In the genomic region with DNA sequence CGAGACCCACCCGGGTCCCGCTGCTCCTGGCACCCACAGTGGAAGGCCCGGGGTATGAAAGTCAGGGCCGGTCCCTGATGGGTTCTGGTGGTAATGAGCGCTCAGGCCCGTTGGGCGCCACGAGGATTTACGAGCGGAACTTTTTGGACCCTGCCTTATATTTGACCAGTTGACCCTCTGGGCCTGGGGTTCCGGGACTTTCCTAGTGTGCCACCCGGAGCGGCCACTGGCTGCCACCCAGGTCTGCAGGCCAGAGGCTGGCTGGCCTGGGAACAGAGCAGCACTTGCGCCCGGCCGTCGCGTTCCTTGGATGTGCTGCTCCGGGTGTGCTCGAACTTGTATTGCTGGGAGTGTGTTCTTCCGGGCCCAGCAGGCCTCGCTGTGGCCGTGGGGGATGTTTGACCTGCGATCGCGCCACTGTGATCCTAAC, we compare ENCODE assay signal across 1 cellular context.
TF ChIP-seq lines count a peak whose summit lies in the region.

No MANE protein-coding gene starts in this region.

TF ChIP-seq in HepG2, 621 proteins besides CTCF, POLR2A, EP300 and RAD21 (continued from another document and continues in another):
- TF ChIP-seq, protein P1, sequence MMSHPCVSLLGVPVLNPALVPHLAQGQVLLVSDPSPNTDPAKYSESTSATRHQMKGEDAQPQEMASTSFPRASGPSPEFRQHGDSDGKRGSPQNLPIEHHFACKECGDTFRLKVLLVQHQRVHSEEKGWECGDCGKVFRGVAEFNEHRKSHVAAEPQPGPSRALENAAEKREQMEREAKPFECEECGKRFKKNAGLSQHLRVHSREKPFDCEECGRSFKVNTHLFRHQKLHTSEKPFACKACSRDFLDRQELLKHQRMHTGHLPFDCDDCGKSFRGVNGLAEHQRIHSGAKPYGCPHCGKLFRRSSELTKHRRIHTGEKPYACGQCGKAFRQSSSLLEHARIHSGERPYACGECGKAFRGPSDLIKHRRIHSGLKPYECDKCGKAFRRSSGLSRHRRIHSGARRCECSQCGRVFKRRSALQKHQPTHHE (CRISPR knock-in tag; IDR thresholded peaks at IDR 0.05; ENCODE audit: borderline replicate concordance), result no peak
- TF ChIP-seq, protein P2, sequence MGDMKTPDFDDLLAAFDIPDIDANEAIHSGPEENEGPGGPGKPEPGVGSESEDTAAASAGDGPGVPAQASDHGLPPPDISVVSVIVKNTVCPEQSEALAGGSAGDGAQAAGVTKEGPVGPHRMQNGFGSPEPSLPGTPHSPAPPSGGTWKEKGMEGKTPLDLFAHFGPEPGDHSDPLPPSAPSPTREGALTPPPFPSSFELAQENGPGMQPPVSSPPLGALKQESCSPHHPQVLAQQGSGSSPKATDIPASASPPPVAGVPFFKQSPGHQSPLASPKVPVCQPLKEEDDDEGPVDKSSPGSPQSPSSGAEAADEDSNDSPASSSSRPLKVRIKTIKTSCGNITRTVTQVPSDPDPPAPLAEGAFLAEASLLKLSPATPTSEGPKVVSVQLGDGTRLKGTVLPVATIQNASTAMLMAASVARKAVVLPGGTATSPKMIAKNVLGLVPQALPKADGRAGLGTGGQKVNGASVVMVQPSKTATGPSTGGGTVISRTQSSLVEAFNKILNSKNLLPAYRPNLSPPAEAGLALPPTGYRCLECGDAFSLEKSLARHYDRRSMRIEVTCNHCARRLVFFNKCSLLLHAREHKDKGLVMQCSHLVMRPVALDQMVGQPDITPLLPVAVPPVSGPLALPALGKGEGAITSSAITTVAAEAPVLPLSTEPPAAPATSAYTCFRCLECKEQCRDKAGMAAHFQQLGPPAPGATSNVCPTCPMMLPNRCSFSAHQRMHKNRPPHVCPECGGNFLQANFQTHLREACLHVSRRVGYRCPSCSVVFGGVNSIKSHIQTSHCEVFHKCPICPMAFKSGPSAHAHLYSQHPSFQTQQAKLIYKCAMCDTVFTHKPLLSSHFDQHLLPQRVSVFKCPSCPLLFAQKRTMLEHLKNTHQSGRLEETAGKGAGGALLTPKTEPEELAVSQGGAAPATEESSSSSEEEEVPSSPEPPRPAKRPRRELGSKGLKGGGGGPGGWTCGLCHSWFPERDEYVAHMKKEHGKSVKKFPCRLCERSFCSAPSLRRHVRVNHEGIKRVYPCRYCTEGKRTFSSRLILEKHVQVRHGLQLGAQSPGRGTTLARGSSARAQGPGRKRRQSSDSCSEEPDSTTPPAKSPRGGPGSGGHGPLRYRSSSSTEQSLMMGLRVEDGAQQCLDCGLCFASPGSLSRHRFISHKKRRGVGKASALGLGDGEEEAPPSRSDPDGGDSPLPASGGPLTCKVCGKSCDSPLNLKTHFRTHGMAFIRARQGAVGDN (CRISPR knock-in tag; IDR thresholded peaks at IDR 0.05), result peak; percentile 54
- TF ChIP-seq ZNF382 (CRISPR knock-in tag; IDR thresholded peaks at IDR 0.05; ENCODE audit: borderline replicate concordance) (no peak), REXO4 (CRISPR knock-in tag; IDR thresholded peaks at IDR 0.05; ENCODE audit: borderline replicate concordance) (no peak), ELF1 (CRISPR knock-in tag; IDR thresholded peaks at IDR 0.05) (0 out of 2 replicates have a peak, but pooled peaks have one; percentile 10), KMT2B (CRISPR knock-in tag; IDR thresholded peaks at IDR 0.05) (peak; percentile 40; the same call in 1 of the 2 replicates), YEATS4 (CRISPR knock-in tag; IDR thresholded peaks at IDR 0.05; ENCODE audit: borderline replicate concordance) (peak; percentile 43; the same call in 1 of the 2 replicates), ETV5 (CRISPR knock-in tag; IDR thresholded peaks at IDR 0.05; ENCODE audit: borderline replicate concordance) (0 out of 2 replicates have a peak, but pooled peaks have one; percentile 20), PTBP1 (IDR thresholded peaks at IDR 0.05; ENCODE audit: low read depth, low read length, poor library complexity, severe bottlenecking) (peak; percentile 20), HOXA3 (CRISPR knock-in tag; IDR thresholded peaks at IDR 0.05) (0 out of 2 replicates have a peak, but pooled peaks have one; percentile 9), GABPB1 (CRISPR knock-in tag; IDR thresholded peaks at IDR 0.05) (peak; percentile 38; the same call in 1 of the 2 replicates), ZNF746 (CRISPR knock-in tag; IDR thresholded peaks at IDR 0.05) (no peak), ZNF839 (CRISPR knock-in tag; IDR thresholded peaks at IDR 0.05; ENCODE audit: borderline replicate concordance) (no peak), ZNF256 (CRISPR knock-in tag; conservative IDR thresholded peaks at IDR 0.05) (0 out of 2 replicates have a peak, but pooled peaks have one; percentile 51), SOX6 (IDR thresholded peaks at IDR 0.05) (no peak), SOX6 (CRISPR knock-in tag; IDR thresholded peaks at IDR 0.05) (0 out of 2 replicates have a peak, but pooled peaks have one; percentile 11), KAT8 (CRISPR knock-in tag; IDR thresholded peaks at IDR 0.05) (peak; percentile 19; the same call in 1 of the 2 replicates), SMAD1 (CRISPR knock-in tag; IDR thresholded peaks at IDR 0.05; ENCODE audit: borderline replicate concordance, low read depth) (no peak), ZNF709 (CRISPR knock-in tag; IDR thresholded peaks at IDR 0.05) (no peak), ZNF790 (CRISPR knock-in tag; IDR thresholded peaks at IDR 0.05; ENCODE audit: borderline replicate concordance) (no peak), KMT2A (CRISPR knock-in tag; IDR thresholded peaks at IDR 0.05) (0 out of 2 replicates have a peak, but pooled peaks have one; percentile 25), ZNF749 (CRISPR knock-in tag; IDR thresholded peaks at IDR 0.05; ENCODE audit: borderline replicate concordance) (no peak), RFXAP (CRISPR knock-in tag; IDR thresholded peaks at IDR 0.05; ENCODE audit: borderline replicate concordance) (peak; percentile 49; the same call in 1 of the 2 replicates), HNRNPLL (IDR thresholded peaks at IDR 0.05; ENCODE audit: low read depth, low read length, poor library complexity, severe bottlenecking) (peak; percentile 29), KDM2A (CRISPR knock-in tag; IDR thresholded peaks at IDR 0.05; ENCODE audit: borderline replicate concordance, low read depth) (peak; percentile 35; the same call in 1 of the 2 replicates), ZNF143 (CRISPR knock-in tag; IDR thresholded peaks at IDR 0.05) (peak; percentile 31; the same call in 1 of the 2 replicates)
- TF ChIP-seq, protein P3, sequence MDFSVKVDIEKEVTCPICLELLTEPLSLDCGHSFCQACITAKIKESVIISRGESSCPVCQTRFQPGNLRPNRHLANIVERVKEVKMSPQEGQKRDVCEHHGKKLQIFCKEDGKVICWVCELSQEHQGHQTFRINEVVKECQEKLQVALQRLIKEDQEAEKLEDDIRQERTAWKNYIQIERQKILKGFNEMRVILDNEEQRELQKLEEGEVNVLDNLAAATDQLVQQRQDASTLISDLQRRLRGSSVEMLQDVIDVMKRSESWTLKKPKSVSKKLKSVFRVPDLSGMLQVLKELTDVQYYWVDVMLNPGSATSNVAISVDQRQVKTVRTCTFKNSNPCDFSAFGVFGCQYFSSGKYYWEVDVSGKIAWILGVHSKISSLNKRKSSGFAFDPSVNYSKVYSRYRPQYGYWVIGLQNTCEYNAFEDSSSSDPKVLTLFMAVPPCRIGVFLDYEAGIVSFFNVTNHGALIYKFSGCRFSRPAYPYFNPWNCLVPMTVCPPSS (IDR thresholded peaks at IDR 0.05), result no peak
- TF ChIP-seq, protein P4, sequence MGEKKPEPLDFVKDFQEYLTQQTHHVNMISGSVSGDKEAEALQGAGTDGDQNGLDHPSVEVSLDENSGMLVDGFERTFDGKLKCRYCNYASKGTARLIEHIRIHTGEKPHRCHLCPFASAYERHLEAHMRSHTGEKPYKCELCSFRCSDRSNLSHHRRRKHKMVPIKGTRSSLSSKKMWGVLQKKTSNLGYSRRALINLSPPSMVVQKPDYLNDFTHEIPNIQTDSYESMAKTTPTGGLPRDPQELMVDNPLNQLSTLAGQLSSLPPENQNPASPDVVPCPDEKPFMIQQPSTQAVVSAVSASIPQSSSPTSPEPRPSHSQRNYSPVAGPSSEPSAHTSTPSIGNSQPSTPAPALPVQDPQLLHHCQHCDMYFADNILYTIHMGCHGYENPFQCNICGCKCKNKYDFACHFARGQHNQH (CRISPR knock-in tag; IDR thresholded peaks at IDR 0.05), result 0 out of 2 replicates have a peak, but pooled peaks have one; percentile 30
- TF ChIP-seq, protein P5, sequence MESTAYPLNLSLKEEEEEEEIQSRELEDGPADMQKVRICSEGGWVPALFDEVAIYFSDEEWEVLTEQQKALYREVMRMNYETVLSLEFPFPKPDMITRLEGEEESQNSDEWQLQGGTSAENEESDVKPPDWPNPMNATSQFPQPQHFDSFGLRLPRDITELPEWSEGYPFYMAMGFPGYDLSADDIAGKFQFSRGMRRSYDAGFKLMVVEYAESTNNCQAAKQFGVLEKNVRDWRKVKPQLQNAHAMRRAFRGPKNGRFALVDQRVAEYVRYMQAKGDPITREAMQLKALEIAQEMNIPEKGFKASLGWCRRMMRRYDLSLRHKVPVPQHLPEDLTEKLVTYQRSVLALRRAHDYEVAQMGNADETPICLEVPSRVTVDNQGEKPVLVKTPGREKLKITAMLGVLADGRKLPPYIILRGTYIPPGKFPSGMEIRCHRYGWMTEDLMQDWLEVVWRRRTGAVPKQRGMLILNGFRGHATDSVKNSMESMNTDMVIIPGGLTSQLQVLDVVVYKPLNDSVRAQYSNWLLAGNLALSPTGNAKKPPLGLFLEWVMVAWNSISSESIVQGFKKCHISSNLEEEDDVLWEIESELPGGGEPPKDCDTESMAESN (CRISPR knock-in tag; conservative IDR thresholded peaks at IDR 0.05), result 0 out of 2 replicates have a peak, but pooled peaks have one; percentile 0
- TF ChIP-seq, protein P6, sequence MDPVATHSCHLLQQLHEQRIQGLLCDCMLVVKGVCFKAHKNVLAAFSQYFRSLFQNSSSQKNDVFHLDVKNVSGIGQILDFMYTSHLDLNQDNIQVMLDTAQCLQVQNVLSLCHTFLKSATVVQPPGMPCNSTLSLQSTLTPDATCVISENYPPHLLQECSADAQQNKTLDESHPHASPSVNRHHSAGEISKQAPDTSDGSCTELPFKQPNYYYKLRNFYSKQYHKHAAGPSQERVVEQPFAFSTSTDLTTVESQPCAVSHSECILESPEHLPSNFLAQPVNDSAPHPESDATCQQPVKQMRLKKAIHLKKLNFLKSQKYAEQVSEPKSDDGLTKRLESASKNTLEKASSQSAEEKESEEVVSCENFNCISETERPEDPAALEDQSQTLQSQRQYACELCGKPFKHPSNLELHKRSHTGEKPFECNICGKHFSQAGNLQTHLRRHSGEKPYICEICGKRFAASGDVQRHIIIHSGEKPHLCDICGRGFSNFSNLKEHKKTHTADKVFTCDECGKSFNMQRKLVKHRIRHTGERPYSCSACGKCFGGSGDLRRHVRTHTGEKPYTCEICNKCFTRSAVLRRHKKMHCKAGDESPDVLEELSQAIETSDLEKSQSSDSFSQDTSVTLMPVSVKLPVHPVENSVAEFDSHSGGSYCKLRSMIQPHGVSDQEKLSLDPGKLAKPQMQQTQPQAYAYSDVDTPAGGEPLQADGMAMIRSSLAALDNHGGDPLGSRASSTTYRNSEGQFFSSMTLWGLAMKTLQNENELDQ (CRISPR knock-in tag; IDR thresholded peaks at IDR 0.05; ENCODE audit: borderline replicate concordance), result no peak
- TF ChIP-seq, protein P7, sequence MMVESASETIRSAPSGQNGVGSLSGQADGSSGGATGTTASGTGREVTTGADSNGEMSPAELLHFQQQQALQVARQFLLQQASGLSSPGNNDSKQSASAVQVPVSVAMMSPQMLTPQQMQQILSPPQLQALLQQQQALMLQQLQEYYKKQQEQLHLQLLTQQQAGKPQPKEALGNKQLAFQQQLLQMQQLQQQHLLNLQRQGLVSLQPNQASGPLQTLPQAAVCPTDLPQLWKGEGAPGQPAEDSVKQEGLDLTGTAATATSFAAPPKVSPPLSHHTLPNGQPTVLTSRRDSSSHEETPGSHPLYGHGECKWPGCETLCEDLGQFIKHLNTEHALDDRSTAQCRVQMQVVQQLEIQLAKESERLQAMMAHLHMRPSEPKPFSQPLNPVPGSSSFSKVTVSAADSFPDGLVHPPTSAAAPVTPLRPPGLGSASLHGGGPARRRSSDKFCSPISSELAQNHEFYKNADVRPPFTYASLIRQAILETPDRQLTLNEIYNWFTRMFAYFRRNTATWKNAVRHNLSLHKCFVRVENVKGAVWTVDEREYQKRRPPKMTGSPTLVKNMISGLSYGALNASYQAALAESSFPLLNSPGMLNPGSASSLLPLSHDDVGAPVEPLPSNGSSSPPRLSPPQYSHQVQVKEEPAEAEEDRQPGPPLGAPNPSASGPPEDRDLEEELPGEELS (CRISPR knock-in tag; IDR thresholded peaks at IDR 0.05), result 0 out of 2 replicates have a peak, but pooled peaks have one; percentile 4
- TF ChIP-seq, protein P8, sequence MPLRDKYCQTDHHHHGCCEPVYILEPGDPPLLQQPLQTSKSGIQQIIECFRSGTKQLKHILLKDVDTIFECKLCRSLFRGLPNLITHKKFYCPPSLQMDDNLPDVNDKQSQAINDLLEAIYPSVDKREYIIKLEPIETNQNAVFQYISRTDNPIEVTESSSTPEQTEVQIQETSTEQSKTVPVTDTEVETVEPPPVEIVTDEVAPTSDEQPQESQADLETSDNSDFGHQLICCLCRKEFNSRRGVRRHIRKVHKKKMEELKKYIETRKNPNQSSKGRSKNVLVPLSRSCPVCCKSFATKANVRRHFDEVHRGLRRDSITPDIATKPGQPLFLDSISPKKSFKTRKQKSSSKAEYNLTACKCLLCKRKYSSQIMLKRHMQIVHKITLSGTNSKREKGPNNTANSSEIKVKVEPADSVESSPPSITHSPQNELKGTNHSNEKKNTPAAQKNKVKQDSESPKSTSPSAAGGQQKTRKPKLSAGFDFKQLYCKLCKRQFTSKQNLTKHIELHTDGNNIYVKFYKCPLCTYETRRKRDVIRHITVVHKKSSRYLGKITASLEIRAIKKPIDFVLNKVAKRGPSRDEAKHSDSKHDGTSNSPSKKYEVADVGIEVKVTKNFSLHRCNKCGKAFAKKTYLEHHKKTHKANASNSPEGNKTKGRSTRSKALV (CRISPR knock-in tag; IDR thresholded peaks at IDR 0.05), result peak; percentile 67; the same call in 1 of the 2 replicates
- TF ChIP-seq, protein P9, sequence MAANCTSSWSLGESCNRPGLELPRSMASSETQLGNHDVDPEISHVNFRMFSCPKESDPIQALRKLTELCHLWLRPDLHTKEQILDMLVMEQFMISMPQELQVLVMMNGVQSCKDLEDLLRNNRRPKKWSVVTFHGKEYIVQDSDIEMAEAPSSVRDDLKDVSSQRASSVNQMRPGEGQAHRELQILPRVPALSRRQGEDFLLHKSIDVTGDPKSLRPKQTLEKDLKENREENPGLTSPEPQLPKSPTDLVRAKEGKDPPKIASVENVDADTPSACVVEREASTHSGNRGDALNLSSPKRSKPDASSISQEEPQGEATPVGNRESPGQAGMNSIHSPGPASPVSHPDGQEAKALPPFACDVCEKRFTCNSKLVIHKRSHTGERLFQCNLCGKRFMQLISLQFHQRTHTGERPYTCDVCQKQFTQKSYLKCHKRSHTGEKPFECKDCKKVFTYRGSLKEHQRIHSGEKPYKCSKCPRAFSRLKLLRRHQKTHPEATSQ (CRISPR knock-in tag; IDR thresholded peaks at IDR 0.05; ENCODE audit: borderline replicate concordance), result no peak
- TF ChIP-seq, protein P10, sequence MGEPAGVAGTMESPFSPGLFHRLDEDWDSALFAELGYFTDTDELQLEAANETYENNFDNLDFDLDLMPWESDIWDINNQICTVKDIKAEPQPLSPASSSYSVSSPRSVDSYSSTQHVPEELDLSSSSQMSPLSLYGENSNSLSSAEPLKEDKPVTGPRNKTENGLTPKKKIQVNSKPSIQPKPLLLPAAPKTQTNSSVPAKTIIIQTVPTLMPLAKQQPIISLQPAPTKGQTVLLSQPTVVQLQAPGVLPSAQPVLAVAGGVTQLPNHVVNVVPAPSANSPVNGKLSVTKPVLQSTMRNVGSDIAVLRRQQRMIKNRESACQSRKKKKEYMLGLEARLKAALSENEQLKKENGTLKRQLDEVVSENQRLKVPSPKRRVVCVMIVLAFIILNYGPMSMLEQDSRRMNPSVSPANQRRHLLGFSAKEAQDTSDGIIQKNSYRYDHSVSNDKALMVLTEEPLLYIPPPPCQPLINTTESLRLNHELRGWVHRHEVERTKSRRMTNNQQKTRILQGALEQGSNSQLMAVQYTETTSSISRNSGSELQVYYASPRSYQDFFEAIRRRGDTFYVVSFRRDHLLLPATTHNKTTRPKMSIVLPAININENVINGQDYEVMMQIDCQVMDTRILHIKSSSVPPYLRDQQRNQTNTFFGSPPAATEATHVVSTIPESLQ (CRISPR knock-in tag; conservative IDR thresholded peaks at IDR 0.05), result no peak
